Comparison of ENCODE assay signal across 1 cellular context in the genomic region with DNA sequence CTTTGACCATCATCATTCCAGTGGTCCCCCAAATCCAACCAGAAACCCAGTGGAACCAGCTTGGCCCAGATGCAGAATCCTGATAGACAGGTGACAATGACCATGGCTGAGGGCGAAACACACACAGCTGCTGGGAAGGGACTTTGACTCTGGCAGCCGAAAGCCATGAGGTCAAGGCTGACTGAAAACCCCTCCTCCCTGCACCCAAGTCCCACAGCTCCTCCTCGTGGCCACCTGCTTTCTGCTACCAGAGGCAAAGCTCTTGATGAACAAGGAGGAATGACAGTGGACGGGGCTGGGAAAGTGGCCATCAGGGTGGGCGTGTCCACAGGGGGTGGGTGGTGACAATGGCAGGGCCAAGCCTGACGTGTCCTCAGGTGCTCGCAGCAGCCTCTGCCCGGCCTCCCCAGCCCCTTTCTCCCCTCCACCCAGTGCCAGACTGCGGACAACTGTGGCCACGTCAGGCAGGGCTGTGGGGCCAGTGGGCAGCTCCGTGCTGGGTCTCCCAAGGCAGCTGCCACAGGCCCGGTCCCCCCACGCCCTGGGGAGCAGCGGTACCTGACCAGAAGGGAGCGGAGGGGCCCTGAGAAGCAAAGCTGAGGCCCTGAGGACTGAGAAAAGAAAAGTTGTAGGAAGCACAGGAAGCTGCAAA.
A peak's percentile ranks its signal among the peaks of the same experiment; 100 is the strongest.
TF ChIP-seq lines count a peak whose summit lies in the region.

No MANE protein-coding gene starts in this region.

TF ChIP-seq in HepG2, 621 proteins besides CTCF, POLR2A, EP300 and RAD21 (continued from another document and continues in another):
- TF ChIP-seq ZNF407 (CRISPR knock-in tag; IDR thresholded peaks at IDR 0.05; ENCODE audit: not compliant biosample characterization), result peak; percentile 48
- no peak for TF ChIP-seq ZBTB1 (CRISPR knock-in tag; IDR thresholded peaks at IDR 0.05; ENCODE audit: borderline replicate concordance)
- no peak for TF ChIP-seq ZNF678 (CRISPR knock-in tag; IDR thresholded peaks at IDR 0.05)
- no peak for TF ChIP-seq TOPORS (CRISPR knock-in tag; IDR thresholded peaks at IDR 0.05)
- TF ChIP-seq, protein P1, sequence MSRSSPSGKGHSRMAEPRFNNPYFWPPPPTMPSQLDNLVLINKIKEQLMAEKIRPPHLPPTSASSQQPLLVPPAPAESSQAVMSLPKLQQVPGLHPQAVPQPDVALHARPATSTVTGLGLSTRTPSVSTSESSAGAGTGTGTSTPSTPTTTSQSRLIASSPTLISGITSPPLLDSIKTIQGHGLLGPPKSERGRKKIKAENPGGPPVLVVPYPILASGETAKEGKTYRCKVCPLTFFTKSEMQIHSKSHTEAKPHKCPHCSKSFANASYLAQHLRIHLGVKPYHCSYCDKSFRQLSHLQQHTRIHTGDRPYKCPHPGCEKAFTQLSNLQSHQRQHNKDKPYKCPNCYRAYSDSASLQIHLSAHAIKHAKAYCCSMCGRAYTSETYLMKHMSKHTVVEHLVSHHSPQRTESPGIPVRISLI (CRISPR knock-in tag; IDR thresholded peaks at IDR 0.05; ENCODE audit: borderline replicate concordance), result peak; percentile 68; the same call in 1 of the 2 replicates
- peak; percentile 65; the same call in 1 of the 2 replicates for TF ChIP-seq ZNF501 (CRISPR knock-in tag; IDR thresholded peaks at IDR 0.05)
- TF ChIP-seq SP4 (CRISPR knock-in tag; IDR thresholded peaks at IDR 0.05), result peak; percentile 74
- TF ChIP-seq, protein P2, sequence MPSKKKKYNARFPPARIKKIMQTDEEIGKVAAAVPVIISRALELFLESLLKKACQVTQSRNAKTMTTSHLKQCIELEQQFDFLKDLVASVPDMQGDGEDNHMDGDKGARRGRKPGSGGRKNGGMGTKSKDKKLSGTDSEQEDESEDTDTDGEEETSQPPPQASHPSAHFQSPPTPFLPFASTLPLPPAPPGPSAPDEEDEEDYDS (CRISPR knock-in tag; IDR thresholded peaks at IDR 0.05), result no peak
- no peak for TF ChIP-seq MED8 (CRISPR knock-in tag; IDR thresholded peaks at IDR 0.05; ENCODE audit: insufficient replicate concordance)
- peak; percentile 3; the same call in 1 of the 2 replicates for TF ChIP-seq TARDBP (CRISPR knock-in tag; IDR thresholded peaks at IDR 0.05)
- TF ChIP-seq ZNF841 (CRISPR knock-in tag; IDR thresholded peaks at IDR 0.05; ENCODE audit: borderline replicate concordance), result no peak
- no peak for TF ChIP-seq ZNF160 (CRISPR knock-in tag; IDR thresholded peaks at IDR 0.05)
- no peak for TF ChIP-seq ZNF329 (CRISPR knock-in tag; IDR thresholded peaks at IDR 0.05; ENCODE audit: low read depth)
- TF ChIP-seq REPIN1 (CRISPR knock-in tag; IDR thresholded peaks at IDR 0.05; ENCODE audit: borderline replicate concordance, low read depth), result peak; percentile 67; the same call in 1 of the 2 replicates
- TF ChIP-seq ZNF224 (CRISPR knock-in tag; IDR thresholded peaks at IDR 0.05), result no peak
- TF ChIP-seq HNF1A (IDR thresholded peaks at IDR 0.05; ENCODE audit: low read depth), result no peak
- peak; percentile 70; the same call in 1 of the 2 replicates for TF ChIP-seq HNF1A (CRISPR knock-in tag; IDR thresholded peaks at IDR 0.05; ENCODE audit: borderline replicate concordance)
- TF ChIP-seq BATF2 (CRISPR knock-in tag; IDR thresholded peaks at IDR 0.05), result no peak
- TF ChIP-seq ZNF512 (CRISPR knock-in tag; IDR thresholded peaks at IDR 0.05), result no peak
- TF ChIP-seq KAT7 (CRISPR knock-in tag; IDR thresholded peaks at IDR 0.05; ENCODE audit: borderline replicate concordance), result peak; percentile 63; the same call in 1 of the 2 replicates
- TF ChIP-seq TBL1XR1 (IDR thresholded peaks at IDR 0.05; ENCODE audit: borderline replicate concordance, low read length, partially characterized antibody), result peak; percentile 92
- no peak for TF ChIP-seq ZNF24 (IDR thresholded peaks at IDR 0.05)
- TF ChIP-seq CBX1 (IDR thresholded peaks at IDR 0.05; ENCODE audit: low read depth), result no peak
- no peak for TF ChIP-seq MED13 (CRISPR knock-in tag; IDR thresholded peaks at IDR 0.05)
- TF ChIP-seq NRL (CRISPR knock-in tag; IDR thresholded peaks at IDR 0.05; ENCODE audit: borderline replicate concordance), result no peak
- no peak for TF ChIP-seq ZNF652 (CRISPR knock-in tag; IDR thresholded peaks at IDR 0.05; ENCODE audit: borderline replicate concordance, low read depth)
- TF ChIP-seq, protein P3, sequence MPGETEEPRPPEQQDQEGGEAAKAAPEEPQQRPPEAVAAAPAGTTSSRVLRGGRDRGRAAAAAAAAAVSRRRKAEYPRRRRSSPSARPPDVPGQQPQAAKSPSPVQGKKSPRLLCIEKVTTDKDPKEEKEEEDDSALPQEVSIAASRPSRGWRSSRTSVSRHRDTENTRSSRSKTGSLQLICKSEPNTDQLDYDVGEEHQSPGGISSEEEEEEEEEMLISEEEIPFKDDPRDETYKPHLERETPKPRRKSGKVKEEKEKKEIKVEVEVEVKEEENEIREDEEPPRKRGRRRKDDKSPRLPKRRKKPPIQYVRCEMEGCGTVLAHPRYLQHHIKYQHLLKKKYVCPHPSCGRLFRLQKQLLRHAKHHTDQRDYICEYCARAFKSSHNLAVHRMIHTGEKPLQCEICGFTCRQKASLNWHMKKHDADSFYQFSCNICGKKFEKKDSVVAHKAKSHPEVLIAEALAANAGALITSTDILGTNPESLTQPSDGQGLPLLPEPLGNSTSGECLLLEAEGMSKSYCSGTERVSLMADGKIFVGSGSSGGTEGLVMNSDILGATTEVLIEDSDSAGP (CRISPR knock-in tag; IDR thresholded peaks at IDR 0.05; ENCODE audit: borderline replicate concordance), result peak; percentile 90
- TF ChIP-seq NAIF1 (CRISPR knock-in tag; IDR thresholded peaks at IDR 0.05; ENCODE audit: borderline replicate concordance), result no peak
- no peak for TF ChIP-seq GPN1 (CRISPR knock-in tag; IDR thresholded peaks at IDR 0.05; ENCODE audit: borderline replicate concordance)
- TF ChIP-seq ZNF781 (CRISPR knock-in tag; IDR thresholded peaks at IDR 0.05; ENCODE audit: borderline replicate concordance, not compliant biosample characterization), result peak; percentile 82
- TF ChIP-seq NR1H2 (CRISPR knock-in tag; IDR thresholded peaks at IDR 0.05; ENCODE audit: borderline replicate concordance, low read depth), result peak; percentile 48; the same call in 1 of the 2 replicates
- TF ChIP-seq, protein P4, sequence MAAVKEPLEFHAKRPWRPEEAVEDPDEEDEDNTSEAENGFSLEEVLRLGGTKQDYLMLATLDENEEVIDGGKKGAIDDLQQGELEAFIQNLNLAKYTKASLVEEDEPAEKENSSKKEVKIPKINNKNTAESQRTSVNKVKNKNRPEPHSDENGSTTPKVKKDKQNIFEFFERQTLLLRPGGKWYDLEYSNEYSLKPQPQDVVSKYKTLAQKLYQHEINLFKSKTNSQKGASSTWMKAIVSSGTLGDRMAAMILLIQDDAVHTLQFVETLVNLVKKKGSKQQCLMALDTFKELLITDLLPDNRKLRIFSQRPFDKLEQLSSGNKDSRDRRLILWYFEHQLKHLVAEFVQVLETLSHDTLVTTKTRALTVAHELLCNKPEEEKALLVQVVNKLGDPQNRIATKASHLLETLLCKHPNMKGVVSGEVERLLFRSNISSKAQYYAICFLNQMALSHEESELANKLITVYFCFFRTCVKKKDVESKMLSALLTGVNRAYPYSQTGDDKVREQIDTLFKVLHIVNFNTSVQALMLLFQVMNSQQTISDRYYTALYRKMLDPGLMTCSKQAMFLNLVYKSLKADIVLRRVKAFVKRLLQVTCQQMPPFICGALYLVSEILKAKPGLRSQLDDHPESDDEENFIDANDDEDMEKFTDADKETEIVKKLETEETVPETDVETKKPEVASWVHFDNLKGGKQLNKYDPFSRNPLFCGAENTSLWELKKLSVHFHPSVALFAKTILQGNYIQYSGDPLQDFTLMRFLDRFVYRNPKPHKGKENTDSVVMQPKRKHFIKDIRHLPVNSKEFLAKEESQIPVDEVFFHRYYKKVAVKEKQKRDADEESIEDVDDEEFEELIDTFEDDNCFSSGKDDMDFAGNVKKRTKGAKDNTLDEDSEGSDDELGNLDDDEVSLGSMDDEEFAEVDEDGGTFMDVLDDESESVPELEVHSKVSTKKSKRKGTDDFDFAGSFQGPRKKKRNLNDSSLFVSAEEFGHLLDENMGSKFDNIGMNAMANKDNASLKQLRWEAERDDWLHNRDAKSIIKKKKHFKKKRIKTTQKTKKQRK (IDR thresholded peaks at IDR 0.05; ENCODE audit: low read length), result no peak
- TF ChIP-seq ZSCAN20 (CRISPR knock-in tag; IDR thresholded peaks at IDR 0.05; ENCODE audit: borderline replicate concordance), result no peak
